Comparison of ENCODE assay signal across 14 cellular contexts in genomic region chr4:163624727-163625126, GRCh38.
"Had no signal": no experiment of that assay in that cellular context is flagged by ENCODE, and none has a peak within 500 bp of the region (broad histone marks: within the 10 kb centered on the region; RNA-seq: fewer than 3 reads in every experiment).

No MANE protein-coding gene starts in this region.

- H3K27me3 Mint-ChIP-seq: progenitor cell of endocrine pancreas had no signal

- H3K27ac Mint-ChIP-seq: natural killer cell treated with Interleukin-12 subunit alpha and Interleukin-12 subunit beta and Interleukin-15 and Interleukin-18, amount 100 ng/mL, for 72 hours; progenitor cell of endocrine pancreas had no signal

- H3K36me3 ChIP-seq: esophagus squamous epithelium, gastroesophageal sphincter, pancreas had no signal

- DNase-seq: dermis blood vessel endothelial cell; esophagus squamous epithelium; foreskin fibroblast; glutamatergic neuron; mammary epithelial cell; occipital lobe; pancreas; right cardiac atrium; small intestine; stimulated activated CD4-positive, alpha-beta T cell treated with anti-CD3 and anti-CD28 coated beads, Interleukin-12 subunit alpha, Interleukin-12 subunit beta, amount 100 ng/mL, for 4 hours had no signal

- H3K36me3 Mint-ChIP-seq: natural killer cell treated with Interleukin-12 subunit alpha and Interleukin-12 subunit beta and Interleukin-15 and Interleukin-18, amount 100 ng/mL, for 72 hours had no signal

- H3K27ac ChIP-seq: esophagus squamous epithelium, gastroesophageal sphincter, pancreas had no signal

- H3K9me3 ChIP-seq: esophagus squamous epithelium, gastroesophageal sphincter, pancreas had no signal

- H3K27me3 ChIP-seq: esophagus squamous epithelium, gastroesophageal sphincter, pancreas had no signal

- H3K9me3 Mint-ChIP-seq: natural killer cell treated with Interleukin-12 subunit alpha and Interleukin-12 subunit beta and Interleukin-15 and Interleukin-18, amount 100 ng/mL, for 72 hours had no signal

- H3K4me1 ChIP-seq: esophagus squamous epithelium, gastroesophageal sphincter, pancreas had no signal

- H3K4me3 Mint-ChIP-seq: natural killer cell treated with Interleukin-12 subunit alpha and Interleukin-12 subunit beta and Interleukin-15 and Interleukin-18, amount 100 ng/mL, for 72 hours had no signal

- ATAC-seq: gastroesophageal sphincter; left lobe of liver; natural killer cell treated with Interleukin-12 subunit alpha and Interleukin-12 subunit beta and Interleukin-15 and Interleukin-18, amount 100 ng/mL, for 72 hours; pancreas; right cardiac atrium had no signal

- H3K4me3 ChIP-seq: esophagus squamous epithelium, gastroesophageal sphincter, pancreas had no signal
